ENCODE assay signal across 22 cellular contexts in genomic region chr1:33029921-33030320, GRCh38.
"Had no signal": no experiment of that assay in that cellular context is flagged by ENCODE, and none has a peak within 500 bp of the region (broad histone marks: within the 10 kb centered on the region; RNA-seq: fewer than 3 reads in every experiment).

No MANE protein-coding gene starts in this region.

- ATAC-seq: activated CD8-positive, alpha-beta memory T cell treated with anti-CD3 and anti-CD28 coated beads, Interleukin-2, amount 10 ng/mL, durations not matched to agents 7 days and 5 days had no signal

- H3K27me3 ChIP-seq: esophagus muscularis mucosa, sigmoid colon, tibial artery had no signal

- H3K36me3 ChIP-seq: sigmoid colon had no signal

- FAIRE-seq: bronchial epithelial cell, frontal cortex had no signal

- H3K4me3 Mint-ChIP-seq: activated B cell treated with CpG ODN at 0.5 μM for 24 hours; activated CD4-positive, alpha-beta memory T cell treated with anti-CD3 and anti-CD28 coated beads for 36 hours; activated CD8-positive, alpha-beta memory T cell treated with anti-CD3 and anti-CD28 coated beads, Interleukin-2, amount 10 ng/mL, durations not matched to agents 7 days and 5 days; activated naive CD8-positive, alpha-beta T cell; memory B cell; nephron progenitor cell; T-helper 1 cell treated with Interleukin-12 subunit alpha and Interleukin-12 subunit beta and Interleukin-4 antibody, amounts not matched to agents 30 μg/mL and 1 μg/mL, for 36 hours had no signal

- DNase-seq: activated B cell treated with CpG ODN at 0.5 μM for 24 hours; activated CD4-positive, alpha-beta memory T cell treated with anti-CD3 and anti-CD28 coated beads for 36 hours; activated CD4-positive, alpha-beta T cell treated with anti-CD3 and anti-CD28 coated beads for 4 hours; activated CD8-positive, alpha-beta memory T cell treated with anti-CD3 and anti-CD28 coated beads, Interleukin-2, amount 10 ng/mL, durations not matched to agents 7 days and 5 days; amygdala; cerebellar nuclear complex; kidney glomerular epithelial cell; nephron progenitor cell; nucleus accumbens; stimulated activated CD4-positive, alpha-beta T cell treated with anti-CD3 and anti-CD28 coated beads, Interleukin-2, amount 100 ng/mL, for 48 hours; stimulated activated CD8-positive, alpha-beta memory T cell treated with anti-CD3 and anti-CD28 coated beads, Interleukin-4, amount 100 ng/mL, for 48 hours; stimulated activated naive CD4-positive, alpha-beta T cell; T1000; tibial artery had no signal

- H3K4me3 ChIP-seq: coronary artery, esophagus muscularis mucosa, sigmoid colon, tibial artery had no signal

- H3K9me3 Mint-ChIP-seq: activated B cell treated with CpG ODN at 0.5 μM for 24 hours; activated CD4-positive, alpha-beta memory T cell treated with anti-CD3 and anti-CD28 coated beads for 36 hours; memory B cell; nephron progenitor cell; T-helper 1 cell treated with Interleukin-12 subunit alpha and Interleukin-12 subunit beta and Interleukin-4 antibody, amounts not matched to agents 30 μg/mL and 1 μg/mL, for 36 hours had no signal

- H3K27ac Mint-ChIP-seq: activated B cell treated with CpG ODN at 0.5 μM for 24 hours; activated CD4-positive, alpha-beta memory T cell treated with anti-CD3 and anti-CD28 coated beads for 36 hours; activated CD8-positive, alpha-beta memory T cell treated with anti-CD3 and anti-CD28 coated beads, Interleukin-2, amount 10 ng/mL, durations not matched to agents 7 days and 5 days; activated naive CD8-positive, alpha-beta T cell; memory B cell; nephron progenitor cell had no signal

- H3K9me3 ChIP-seq: esophagus muscularis mucosa, sigmoid colon, tibial artery had no signal

- H3K27ac ChIP-seq: coronary artery, esophagus muscularis mucosa, tibial artery had no signal

- H3K27me3 Mint-ChIP-seq: activated B cell treated with CpG ODN at 0.5 μM for 24 hours; activated CD4-positive, alpha-beta memory T cell treated with anti-CD3 and anti-CD28 coated beads for 36 hours; activated CD8-positive, alpha-beta memory T cell treated with anti-CD3 and anti-CD28 coated beads, Interleukin-2, amount 10 ng/mL, durations not matched to agents 7 days and 5 days; activated naive CD8-positive, alpha-beta T cell; memory B cell had no signal
